18 cellular contexts compared by ENCODE assay signal in genomic region chr18:21000667-21001066, GRCh38.
DNase-seq lines count a peak whose midpoint lies in the region; ATAC-seq and TF ChIP-seq lines count a peak whose summit lies in the region.
"Had no signal": no experiment of that assay in that cellular context is flagged by ENCODE, and none has a peak within 500 bp of the region (broad histone marks: within the 10 kb centered on the region; RNA-seq: fewer than 3 reads in every experiment).

No MANE protein-coding gene starts in this region.

- H3K27me3 ChIP-seq in GM23338 (ENCODE audit: insufficient read depth) (no peaks in the 10 kb centered on the region), psoas muscle (ENCODE audit: insufficient read depth in 3 of 3, low read length in 2 of 3) (no peaks in the 10 kb centered on the region)
- H3K27me3 ChIP-seq: adrenal gland, esophagus squamous epithelium had no signal

- no peaks in the 10 kb centered on the region for H3K9me3 Mint-ChIP-seq in GM23338
- H3K9me3 Mint-ChIP-seq: central memory CD8-positive, alpha-beta T cell; natural killer cell had no signal

- no peaks in the 10 kb centered on the region for H3K9me3 ChIP-seq in psoas muscle
- H3K9me3 ChIP-seq: adrenal gland, esophagus squamous epithelium had no signal

- H2AFZ ChIP-seq in GM23338, result no peak overlapping the region

- H3K36me3 ChIP-seq in GM23338 (ENCODE audit: insufficient read depth) (no peaks in the 10 kb centered on the region), psoas muscle (ENCODE audit: insufficient read depth in 1 of 2, low read depth in 1 of 2) (peaks cover 0 to 42% of the 10 kb centered on the region in 2 donors)
- H3K36me3 ChIP-seq: adrenal gland had no signal

- DNase-seq in GM23338 (ENCODE audit: low spot score) (no peak), M059J (ENCODE audit: low read depth) (peak; percentile 34), cardiac fibroblast (ENCODE audit: low read depth in 2 of 2) (peak; percentile 13 to 66), kidney tubule cell (ENCODE audit: low spot score) (peak; percentile 9), psoas muscle (no peak), SIG-M5 (lab: John Stamatoyannopoulos, UW) (no peak)
- DNase-seq: activated CD4-positive, CD25-positive, alpha-beta regulatory T cell; adrenal gland; effector CD4-positive, alpha-beta T cell; esophagus squamous epithelium; GF-D8; hypothalamus; mesenchymal stem cell; natural killer cell; NCI-H524; stimulated activated CD4-positive, alpha-beta T cell treated with anti-CD3 and anti-CD28 coated beads, Interleukin-12 subunit alpha, Interleukin-12 subunit beta, amount 100 ng/mL, for 4 hours had no signal

- H3K4me1 ChIP-seq in GM23338 (ENCODE audit: insufficient read depth) (no peaks in the 10 kb centered on the region), psoas muscle (peaks cover 22% of the 10 kb centered on the region)

- TF ChIP-seq CTCF in GM23338 (conservative IDR thresholded peaks at IDR 0.05; ENCODE audit: low read depth in 2 of 2) (no peak), cardiac fibroblast (IDR thresholded peaks at IDR 0.05; ENCODE audit: low read depth, low read length) (no peak), psoas muscle (IDR thresholded peaks at IDR 0.05) (no peak)

- no peaks in the 10 kb centered on the region for H3K27me3 Mint-ChIP-seq in GM23338 (ENCODE audit: insufficient read depth, low read depth, poor library complexity)
- H3K27me3 Mint-ChIP-seq: central memory CD8-positive, alpha-beta T cell had no signal

- H3K79me2 ChIP-seq in GM23338 (replicated peaks; ENCODE audit: insufficient read depth), result peaks cover 12% of the 10 kb centered on the region

- H3K4me2 ChIP-seq in GM23338, result no peak overlapping the region

- H3K27ac ChIP-seq in GM23338 (ENCODE audit: low read depth), result no peak overlapping the region
- H3K27ac ChIP-seq in psoas muscle, result no peak overlapping the region
- H3K27ac ChIP-seq: adrenal gland, esophagus squamous epithelium had no signal

- H3K9me2 ChIP-seq in GM23338 (ENCODE audit: insufficient read depth), result no peaks in the 10 kb centered on the region

- intact Hi-C loops in psoas muscle (cut with DNase I), result no loop called here

- H3F3A ChIP-seq in GM23338 (replicated peaks; ENCODE audit: low read depth), result no peaks in the 10 kb centered on the region

- H4K20me1 ChIP-seq in GM23338 (replicated peaks; ENCODE audit: insufficient read depth), result no peaks in the 10 kb centered on the region; the same call in 1 of the 2 replicates

- H3K27ac Mint-ChIP-seq in GM23338, result peak overlapping the region; percentile 49; the same call in 1 of the 2 replicates

- no peak overlapping the region for H3K4me3 Mint-ChIP-seq in GM23338
- H3K4me3 Mint-ChIP-seq: central memory CD8-positive, alpha-beta T cell; natural killer cell had no signal

- H3K36me3 Mint-ChIP-seq in GM23338 (ENCODE audit: low read depth), result peaks cover 4% of the 10 kb centered on the region; the same call in 2 of the 3 replicates

- 0 out of 3 replicates have a peak, but pooled peaks cover 3% of the 10 kb centered on the region for H3K4me1 Mint-ChIP-seq in GM23338

- ATAC-seq in GM23338, result no peak
- ATAC-seq in psoas muscle, result no peak
- no peak for ATAC-seq in GM19397 (IDR thresholded peaks at IDR 0.05; ENCODE audit: unreplicated experiment)
- ATAC-seq: natural killer cell had no signal

- H3K4me3 ChIP-seq in GM23338 (no peak overlapping the region), cardiac fibroblast (replicated peaks in 1 of 2; ENCODE audit: low read depth in 2 of 2, low read length in 2 of 2) (no peak overlapping the region), psoas muscle (no peak overlapping the region)
- H3K4me3 ChIP-seq: adrenal gland, esophagus squamous epithelium had no signal

TF ChIP-seq in GM23338, 12 proteins besides CTCF, POLR2A, EP300 and RAD21:
- TF ChIP-seq POLR2AphosphoS5 (IDR thresholded peaks at IDR 0.05; ENCODE audit: low read depth), result no peak
- TF ChIP-seq ZNF114 (CRISPR knock-in tag; IDR thresholded peaks at IDR 0.05), result no peak
- TF ChIP-seq ZNF462 (CRISPR knock-in tag; IDR thresholded peaks at IDR 0.05), result no peak
- no peak for TF ChIP-seq NANOG (IDR thresholded peaks at IDR 0.05; ENCODE audit: borderline replicate concordance)

Comparison
In these comparisons a context has a peak if more than half of its experiments do, and no peak if none do; other contexts are left out.
1. DNase-seq: peak in M059J (single experiment), cardiac fibroblast (2 of 2) and kidney tubule cell (single experiment); none in GM23338 (single experiment), psoas muscle (0 of 2) and SIG-M5 (single experiment).